ENCODE assay signal across 9 cellular contexts in the genomic region with DNA sequence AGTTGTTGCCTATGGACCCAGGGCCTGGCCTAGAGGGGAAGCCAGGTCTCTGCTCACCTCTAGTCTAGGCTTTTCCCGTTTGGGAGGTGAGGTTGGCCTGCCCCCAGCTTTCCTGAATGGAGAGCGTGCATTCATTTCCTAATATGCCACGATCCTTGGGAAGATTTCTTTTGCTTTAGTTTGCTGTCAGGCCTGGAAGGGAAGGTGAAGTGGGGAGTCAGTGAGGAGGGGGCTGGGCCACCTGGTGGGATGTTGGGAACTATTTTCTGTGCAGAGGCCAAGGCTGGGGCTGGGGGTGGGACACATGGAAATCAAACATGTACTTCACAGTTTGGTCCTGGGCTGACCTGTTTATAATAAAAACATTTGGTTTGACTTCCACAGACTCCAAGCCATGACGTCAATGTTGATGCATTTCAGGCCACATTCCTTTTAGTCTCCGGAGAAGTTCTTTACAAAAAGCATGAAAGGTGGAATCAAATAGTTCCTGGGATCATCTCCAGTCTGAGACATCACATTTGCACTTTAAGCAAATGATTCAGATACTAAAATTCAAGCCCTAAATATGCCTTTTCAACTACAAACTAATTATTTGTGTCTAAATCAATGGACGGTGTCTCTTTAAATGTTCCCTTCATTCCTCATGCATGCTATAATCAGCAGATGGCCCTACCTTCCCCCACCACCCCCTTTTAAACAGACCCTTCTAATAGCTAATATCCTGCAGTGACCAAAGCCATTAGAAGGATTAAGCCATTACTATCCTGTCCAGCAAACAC. TPM values are rescaled to one million over a fixed set of nuclear protein-coding genes. Genes with fewer than 3 reads are reported as not detected.
DNase-seq lines count a peak whose midpoint lies in the region; ATAC-seq, FAIRE-seq and TF ChIP-seq lines count a peak whose summit lies in the region.
"Had no signal": no experiment of that assay in that cellular context is flagged by ENCODE, and none has a peak within 500 bp of the region (broad histone marks: within the 10 kb centered on the region; RNA-seq: fewer than 3 reads in every experiment).

No MANE protein-coding gene starts in this region.

- FAIRE-seq in bronchial epithelial cell (lab: Jason Lieb, UNC) = no peak

- no peaks in the 10 kb centered on the region for H4K20me1 ChIP-seq in Loucy (ENCODE audit: insufficient read depth, low read length, poor library complexity, severe bottlenecking)

- H3K36me3 ChIP-seq in Loucy (ENCODE audit: insufficient read depth, low read length) = no peaks in the 10 kb centered on the region
- no peaks in the 10 kb centered on the region for H3K36me3 ChIP-seq in bronchial epithelial cell (ENCODE audit: control insufficient read depth, insufficient read depth, low read length)
- no peaks in the 10 kb centered on the region for H3K36me3 ChIP-seq in testis (ENCODE audit: low read depth, missing control alignments)

- H3K9me3 ChIP-seq in Loucy (ENCODE audit: insufficient read depth, low read depth, low read length) (no peaks in the 10 kb centered on the region), testis (no peaks in the 10 kb centered on the region)

- H3K27me3 ChIP-seq in Loucy (ENCODE audit: insufficient read depth, low read length, poor library complexity, severe bottlenecking) = no peaks in the 10 kb centered on the region
- H3K27me3 ChIP-seq in bronchial epithelial cell (ENCODE audit: control insufficient read depth, insufficient read depth, low read length) = no peaks in the 10 kb centered on the region
- H3K27me3 ChIP-seq in layer of hippocampus (ENCODE audit: control insufficient read depth, insufficient read depth, low read length) = no peaks in the 10 kb centered on the region
- no peaks in the 10 kb centered on the region for H3K27me3 ChIP-seq in testis

- no peaks in the 10 kb centered on the region for H3F3A ChIP-seq in Loucy (ENCODE audit: low read depth)

- TF ChIP-seq CTCF in Loucy (conservative IDR thresholded peaks at IDR 0.05; ENCODE audit: low read length) = no peak
- no peak for TF ChIP-seq CTCF in bronchial epithelial cell (IDR thresholded peaks at IDR 0.05; ENCODE audit: insufficient read depth, low read length, severe bottlenecking)
- TF ChIP-seq CTCF in testis (IDR thresholded peaks at IDR 0.05) = no peak

- WGBS in testis, 2 donors = 50% methylated on average over 6 of the region's 6 CpGs

- no peaks in the 10 kb centered on the region for H3K79me2 ChIP-seq in Loucy (ENCODE audit: insufficient read depth, low read length)

- H3K27ac ChIP-seq in layer of hippocampus (ENCODE audit: low read depth, low read length) (peak overlapping the region; percentile 22), testis (peak overlapping the region; percentile 51 to 68)

- DNase-seq in bronchial epithelial cell (ENCODE audit: low read depth) (peak; percentile 41), testis (no peak), SIG-M5 (lab: John Stamatoyannopoulos, UW) (no peak), NCI-H2081 treated with DMSO at 0.1 percent for 48 hours (lab: John Stamatoyannopoulos, UW) (no peak), NCI-H187 treated with DMSO at 0.1 percent for 48 hours (lab: John Stamatoyannopoulos, UW) (no peak)

- ATAC-seq in GM18868 (IDR thresholded peaks at IDR 0.05; ENCODE audit: unreplicated experiment) = no peak

- H2AFZ ChIP-seq in Loucy (ENCODE audit: low read length) = peak overlapping the region; percentile 83

- H3K4me2 ChIP-seq in Loucy (ENCODE audit: low read depth, low read length, poor library complexity, severe bottlenecking) = no peak overlapping the region

- H3K9ac ChIP-seq in Loucy (ENCODE audit: low read depth, low read length, poor library complexity, severe bottlenecking) = peak overlapping the region; percentile 8

- H3K9me2 ChIP-seq in Loucy (replicated peaks; ENCODE audit: low read depth, low read length) = no peaks in the 10 kb centered on the region

- intact Hi-C loops in testis (cut with DNase I; ENCODE audit: low total_unique reads) = no loop called here

- H3K4me1 ChIP-seq in Loucy (ENCODE audit: insufficient read depth, low read length, poor library complexity, severe bottlenecking) (no peaks in the 10 kb centered on the region), testis (peaks cover 28% of the 10 kb centered on the region)

- TF ChIP-seq POLR2A in testis (IDR thresholded peaks at IDR 0.05) = no peak

- H3K4me3 ChIP-seq in Loucy (ENCODE audit: low read length, poor library complexity, severe bottlenecking) (no peak overlapping the region), bronchial epithelial cell (ENCODE audit: low read depth, low read length) (no peak overlapping the region), testis (no peak overlapping the region)

RNA-seq across cellular contexts. Expression of gene MEDAG, which starts 41.5 kb away (rescaled TPM):
- total RNA-seq in bronchial epithelial cell = 0.53 TPM in 1 of 2 replicates, not detected in the other
- 10 to 100 TPM in 1 of 2 donors, 1 to 10 TPM in 1; 9.6 to 17.7 TPM for total RNA-seq in testis
- 23.1 TPM for polyA plus RNA-seq in testis (ENCODE audit: insufficient read depth, low read depth, low replicate concordance)
- total RNA-seq: activated B cell treated with CpG ODN at 0.5 μM for 24 hours had no signal
